In genomic region chr12:69269736-69270135, GRCh38 we compare ENCODE assay signal across 35 cellular contexts.
"Had no signal": no experiment of that assay in that cellular context is flagged by ENCODE, and none has a peak within 500 bp of the region (broad histone marks: within the 10 kb centered on the region; RNA-seq: fewer than 3 reads in every experiment).

No MANE protein-coding gene starts in this region.

- H3K9me3 Mint-ChIP-seq: activated B cell treated with CpG ODN at 0.5 μM for 24 hours; activated CD4-positive, alpha-beta memory T cell treated with anti-CD3 and anti-CD28 coated beads for 36 hours; activated CD4-positive, alpha-beta T cell treated with anti-CD3 and anti-CD28 coated beads, Interleukin-2, amount 10 ng/mL, durations not matched to agents 24 days and 14 days; activated CD8-positive, alpha-beta T cell treated with anti-CD3 and anti-CD28 coated beads for 36 hours; activated naive CD4-positive, alpha-beta T cell treated with anti-CD3 and anti-CD28 coated beads for 36 hours; activated naive CD4-positive, alpha-beta T cell treated with anti-CD3 and anti-CD28 coated beads, Interleukin-2, amount 50 U/mL, for 72 hours; activated naive CD8-positive, alpha-beta T cell treated with anti-CD3 and anti-CD28 coated beads for 36 hours; activated T-cell treated with anti-CD3 and anti-CD28 coated beads, Interleukin-2, amount 50 U/mL, for 4 hours; activated T-cell treated with anti-CD3 and anti-CD28 coated beads, Interleukin-2, amount 50 U/mL, for 72 hours; activated T-helper 1 cell treated with anti-CD3 and anti-CD28 coated beads, Interleukin-12 subunit alpha, Interleukin-12 subunit beta, Interleukin-2, Interleukin-4 antibody, amounts not matched to agents 30 ng/mL and 10 ng/mL and 1 ng/mL, durations not matched to agents 14 hours and 24 hours and 36 hours; activated T-helper 17 cell treated with anti-CD3 and anti-CD28 coated beads, Interleukin-2, amount 50 U/mL, for 72 hours; brain; T-helper 1 cell treated with Interleukin-12 subunit alpha and Interleukin-12 subunit beta and Interleukin-4 antibody, amounts not matched to agents 30 μg/mL and 1 μg/mL, for 36 hours; T-helper 2 cell treated with Interferon-gamma antibody and Interleukin-4, amounts not matched to agents 5 μg/mL and 100 μg/mL, for 36 hours had no signal

- ATAC-seq: activated CD8-positive, alpha-beta T cell treated with anti-CD3 and anti-CD28 coated beads for 36 hours; activated naive CD4-positive, alpha-beta T cell treated with anti-CD3 and anti-CD28 coated beads, Interleukin-2, amount 50 U/mL, for 72 hours; activated T-cell treated with anti-CD3 and anti-CD28 coated beads, Interleukin-2, amount 50 U/mL, for 4 hours; activated T-cell treated with anti-CD3 and anti-CD28 coated beads, Interleukin-2, amount 50 U/mL, for 72 hours; activated T-helper 17 cell treated with anti-CD3 and anti-CD28 coated beads, Interleukin-2, amount 50 U/mL, for 72 hours had no signal

- H3K4me3 ChIP-seq: ascending aorta had no signal

- H3K27ac Mint-ChIP-seq: activated B cell treated with CpG ODN at 0.5 μM for 24 hours; activated CD4-positive, alpha-beta memory T cell treated with anti-CD3 and anti-CD28 coated beads for 36 hours; activated CD4-positive, alpha-beta T cell treated with anti-CD3 and anti-CD28 coated beads, Interleukin-2, amount 10 ng/mL, durations not matched to agents 24 days and 14 days; activated CD8-positive, alpha-beta T cell treated with anti-CD3 and anti-CD28 coated beads for 36 hours; activated naive CD4-positive, alpha-beta T cell treated with anti-CD3 and anti-CD28 coated beads for 36 hours; activated naive CD4-positive, alpha-beta T cell treated with anti-CD3 and anti-CD28 coated beads, Interleukin-2, amount 50 U/mL, for 72 hours; activated naive CD8-positive, alpha-beta T cell treated with anti-CD3 and anti-CD28 coated beads for 36 hours; activated T-helper 1 cell treated with anti-CD3 and anti-CD28 coated beads, Interleukin-12 subunit alpha, Interleukin-12 subunit beta, Interleukin-2, Interleukin-4 antibody, amounts not matched to agents 30 ng/mL and 10 ng/mL and 1 ng/mL, durations not matched to agents 14 hours and 24 hours and 36 hours; activated T-helper 17 cell treated with anti-CD3 and anti-CD28 coated beads, Interleukin-2, amount 50 U/mL, for 72 hours; brain; T-helper 1 cell treated with Interleukin-12 subunit alpha and Interleukin-12 subunit beta and Interleukin-4 antibody, amounts not matched to agents 30 μg/mL and 1 μg/mL, for 36 hours; T-helper 2 cell treated with Interferon-gamma antibody and Interleukin-4, amounts not matched to agents 5 μg/mL and 100 μg/mL, for 36 hours had no signal

- H3K4me1 Mint-ChIP-seq: activated B cell treated with CpG ODN at 0.5 μM for 24 hours had no signal

- H3K4me3 Mint-ChIP-seq: activated B cell treated with CpG ODN at 0.5 μM for 24 hours; activated CD4-positive, alpha-beta memory T cell treated with anti-CD3 and anti-CD28 coated beads for 36 hours; activated CD4-positive, alpha-beta T cell treated with anti-CD3 and anti-CD28 coated beads, Interleukin-2, amount 10 ng/mL, durations not matched to agents 24 days and 14 days; activated CD8-positive, alpha-beta T cell treated with anti-CD3 and anti-CD28 coated beads for 36 hours; activated naive CD4-positive, alpha-beta T cell treated with anti-CD3 and anti-CD28 coated beads for 36 hours; activated naive CD8-positive, alpha-beta T cell treated with anti-CD3 and anti-CD28 coated beads for 36 hours; activated T-cell treated with anti-CD3 and anti-CD28 coated beads, Interleukin-2, amount 50 U/mL, for 4 hours; activated T-cell treated with anti-CD3 and anti-CD28 coated beads, Interleukin-2, amount 50 U/mL, for 72 hours; activated T-helper 1 cell treated with anti-CD3 and anti-CD28 coated beads, Interleukin-12 subunit alpha, Interleukin-12 subunit beta, Interleukin-2, Interleukin-4 antibody, amounts not matched to agents 30 ng/mL and 10 ng/mL and 1 ng/mL, durations not matched to agents 14 hours and 24 hours and 36 hours; activated T-helper 17 cell treated with anti-CD3 and anti-CD28 coated beads, Interleukin-2, amount 50 U/mL, for 72 hours; brain; T-helper 1 cell treated with Interleukin-12 subunit alpha and Interleukin-12 subunit beta and Interleukin-4 antibody, amounts not matched to agents 30 μg/mL and 1 μg/mL, for 36 hours; T-helper 2 cell treated with Interferon-gamma antibody and Interleukin-4, amounts not matched to agents 5 μg/mL and 100 μg/mL, for 36 hours had no signal

- DNase-seq: activated B cell treated with CpG ODN at 0.5 μM for 24 hours; activated CD4-positive, alpha-beta memory T cell treated with anti-CD3 and anti-CD28 coated beads for 36 hours; activated CD4-positive, alpha-beta T cell treated with anti-CD3 and anti-CD28 coated beads for 4 hours; activated CD4-positive, alpha-beta T cell treated with anti-CD3 and anti-CD28 coated beads, Interleukin-2, amount 10 ng/mL, durations not matched to agents 24 days and 14 days; activated CD4-positive, alpha-beta T cell treated with anti-CD3 and anti-CD28 coated beads, Interleukin-2, amount 50 U/mL, for 1 hour; activated CD4-positive, alpha-beta T cell treated with anti-CD3 and anti-CD28 coated beads, Interleukin-2, amount 50 U/mL, for 4 hours; activated CD4-positive, CD25-positive, alpha-beta regulatory T cell treated with anti-CD3 and anti-CD28 coated beads, Interleukin-2, amount 50 U/mL, for 72 hours; activated CD8-positive, alpha-beta memory T cell treated with anti-CD3 and anti-CD28 coated beads, Interleukin-2, amount 50 U/mL, for 4 hours; activated CD8-positive, alpha-beta T cell treated with anti-CD3 and anti-CD28 coated beads for 36 hours; activated effector memory CD4-positive, alpha-beta T cell treated with anti-CD3 and anti-CD28 coated beads, Interleukin-2, amount 50 U/mL, for 16 hours; activated gamma-delta T cell treated with Interleukin-2 at 50 U/mL for 16 hours; activated naive CD4-positive, alpha-beta T cell; activated naive CD4-positive, alpha-beta T cell treated with anti-CD3 and anti-CD28 coated beads for 36 hours; activated naive CD4-positive, alpha-beta T cell treated with anti-CD3 and anti-CD28 coated beads, Interleukin-2, amount 50 U/mL, for 16 hours; activated naive CD8-positive, alpha-beta T cell treated with anti-CD3 and anti-CD28 coated beads for 36 hours; activated T-cell treated with anti-CD3 and anti-CD28 coated beads for 4 hours; activated T-cell treated with anti-CD3 and anti-CD28 coated beads, Interleukin-2, amount 50 U/mL, for 1 hour; activated T-cell treated with anti-CD3 and anti-CD28 coated beads, Interleukin-2, amount 50 U/mL, for 4 hours; activated T-cell treated with anti-CD3 and anti-CD28 coated beads, Interleukin-2, amount 50 U/mL, for 72 hours; amygdala; anterior cingulate cortex; central memory CD4-positive, alpha-beta T cell; T-helper 1 cell; T-helper 2 cell; T-helper 9 cell had no signal

- H3K9me3 ChIP-seq: ascending aorta had no signal

- H3K4me1 ChIP-seq: ascending aorta had no signal

- FAIRE-seq: bronchial epithelial cell, TTC549 had no signal

- H3K27me3 ChIP-seq: ascending aorta had no signal

- H3K27ac ChIP-seq: ascending aorta, VCaP had no signal

- H3K27me3 Mint-ChIP-seq: activated B cell treated with CpG ODN at 0.5 μM for 24 hours; activated CD4-positive, alpha-beta memory T cell treated with anti-CD3 and anti-CD28 coated beads for 36 hours; activated CD4-positive, alpha-beta T cell treated with anti-CD3 and anti-CD28 coated beads, Interleukin-2, amount 10 ng/mL, durations not matched to agents 24 days and 14 days; activated CD8-positive, alpha-beta T cell treated with anti-CD3 and anti-CD28 coated beads for 36 hours; activated naive CD8-positive, alpha-beta T cell treated with anti-CD3 and anti-CD28 coated beads for 36 hours; activated T-helper 17 cell treated with anti-CD3 and anti-CD28 coated beads, Interleukin-2, amount 50 U/mL, for 72 hours; brain had no signal
